In the genomic region with DNA sequence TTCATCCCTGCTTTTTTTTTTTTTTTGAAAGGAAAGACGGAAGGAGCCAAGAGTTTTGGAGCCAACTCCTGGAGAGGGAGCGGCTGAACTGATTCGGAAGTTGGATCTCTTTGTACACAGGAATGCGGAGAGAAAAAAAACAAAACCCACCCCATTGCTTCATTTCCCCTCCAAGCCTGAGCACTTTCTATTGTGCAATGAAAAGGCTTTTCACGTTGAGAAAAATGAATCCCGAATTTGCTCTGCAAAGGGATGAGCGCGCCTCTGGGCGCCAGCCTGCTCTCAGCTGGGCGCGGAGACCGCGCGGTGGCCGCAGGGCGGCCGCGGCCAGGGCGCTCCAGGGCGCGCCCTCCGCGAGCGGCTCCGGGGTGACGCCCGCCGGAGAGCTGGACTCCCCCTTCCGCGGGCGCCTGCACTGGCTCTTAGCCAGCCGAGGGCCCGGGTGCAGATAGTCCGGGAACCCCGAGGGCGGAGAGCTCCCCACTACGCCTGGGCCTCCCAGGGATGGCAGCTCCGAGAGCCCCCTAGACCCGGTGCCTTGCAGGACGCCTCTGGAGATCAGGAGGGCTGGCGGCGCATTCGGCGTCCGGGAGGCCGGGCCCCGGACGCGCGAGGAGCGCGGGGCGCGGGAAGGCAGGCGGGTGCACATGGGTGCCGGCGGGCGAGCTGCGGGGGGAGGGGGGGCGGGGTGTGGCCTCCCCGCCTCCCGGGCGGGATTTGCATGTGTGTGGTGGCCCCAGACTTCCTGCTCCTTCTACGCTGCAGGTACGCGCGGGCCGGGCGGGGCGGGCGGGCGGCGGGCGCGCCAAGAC, we compare ENCODE assay signal across 1 cellular context.
TF ChIP-seq lines count a peak whose summit lies in the region.

A gene (plus strand): TSS at position 739 of the 812 bp plus-strand sequence. CDS start 281 bp downstream, outside the sequence.

TF ChIP-seq in K562, 482 proteins besides CTCF, POLR2A, EP300 and RAD21 (continued from another document and continues in another):
- TF ChIP-seq, protein P1, sequence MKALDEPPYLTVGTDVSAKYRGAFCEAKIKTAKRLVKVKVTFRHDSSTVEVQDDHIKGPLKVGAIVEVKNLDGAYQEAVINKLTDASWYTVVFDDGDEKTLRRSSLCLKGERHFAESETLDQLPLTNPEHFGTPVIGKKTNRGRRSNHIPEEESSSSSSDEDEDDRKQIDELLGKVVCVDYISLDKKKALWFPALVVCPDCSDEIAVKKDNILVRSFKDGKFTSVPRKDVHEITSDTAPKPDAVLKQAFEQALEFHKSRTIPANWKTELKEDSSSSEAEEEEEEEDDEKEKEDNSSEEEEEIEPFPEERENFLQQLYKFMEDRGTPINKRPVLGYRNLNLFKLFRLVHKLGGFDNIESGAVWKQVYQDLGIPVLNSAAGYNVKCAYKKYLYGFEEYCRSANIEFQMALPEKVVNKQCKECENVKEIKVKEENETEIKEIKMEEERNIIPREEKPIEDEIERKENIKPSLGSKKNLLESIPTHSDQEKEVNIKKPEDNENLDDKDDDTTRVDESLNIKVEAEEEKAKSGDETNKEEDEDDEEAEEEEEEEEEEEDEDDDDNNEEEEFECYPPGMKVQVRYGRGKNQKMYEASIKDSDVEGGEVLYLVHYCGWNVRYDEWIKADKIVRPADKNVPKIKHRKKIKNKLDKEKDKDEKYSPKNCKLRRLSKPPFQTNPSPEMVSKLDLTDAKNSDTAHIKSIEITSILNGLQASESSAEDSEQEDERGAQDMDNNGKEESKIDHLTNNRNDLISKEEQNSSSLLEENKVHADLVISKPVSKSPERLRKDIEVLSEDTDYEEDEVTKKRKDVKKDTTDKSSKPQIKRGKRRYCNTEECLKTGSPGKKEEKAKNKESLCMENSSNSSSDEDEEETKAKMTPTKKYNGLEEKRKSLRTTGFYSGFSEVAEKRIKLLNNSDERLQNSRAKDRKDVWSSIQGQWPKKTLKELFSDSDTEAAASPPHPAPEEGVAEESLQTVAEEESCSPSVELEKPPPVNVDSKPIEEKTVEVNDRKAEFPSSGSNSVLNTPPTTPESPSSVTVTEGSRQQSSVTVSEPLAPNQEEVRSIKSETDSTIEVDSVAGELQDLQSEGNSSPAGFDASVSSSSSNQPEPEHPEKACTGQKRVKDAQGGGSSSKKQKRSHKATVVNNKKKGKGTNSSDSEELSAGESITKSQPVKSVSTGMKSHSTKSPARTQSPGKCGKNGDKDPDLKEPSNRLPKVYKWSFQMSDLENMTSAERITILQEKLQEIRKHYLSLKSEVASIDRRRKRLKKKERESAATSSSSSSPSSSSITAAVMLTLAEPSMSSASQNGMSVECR (CRISPR knock-in tag; IDR thresholded peaks at IDR 0.05) = no peak; the same call in none of the 2 replicates
- 0 out of 4 replicates have a peak, but pooled peaks of 1 of the 2 experiments have one; percentile 67 for TF ChIP-seq MAZ (CRISPR knock-in tag; conservative IDR thresholded peaks at IDR 0.05 in 1 of 2, IDR thresholded peaks at IDR 0.05 in 1 of 2)
- TF ChIP-seq, protein P2, sequence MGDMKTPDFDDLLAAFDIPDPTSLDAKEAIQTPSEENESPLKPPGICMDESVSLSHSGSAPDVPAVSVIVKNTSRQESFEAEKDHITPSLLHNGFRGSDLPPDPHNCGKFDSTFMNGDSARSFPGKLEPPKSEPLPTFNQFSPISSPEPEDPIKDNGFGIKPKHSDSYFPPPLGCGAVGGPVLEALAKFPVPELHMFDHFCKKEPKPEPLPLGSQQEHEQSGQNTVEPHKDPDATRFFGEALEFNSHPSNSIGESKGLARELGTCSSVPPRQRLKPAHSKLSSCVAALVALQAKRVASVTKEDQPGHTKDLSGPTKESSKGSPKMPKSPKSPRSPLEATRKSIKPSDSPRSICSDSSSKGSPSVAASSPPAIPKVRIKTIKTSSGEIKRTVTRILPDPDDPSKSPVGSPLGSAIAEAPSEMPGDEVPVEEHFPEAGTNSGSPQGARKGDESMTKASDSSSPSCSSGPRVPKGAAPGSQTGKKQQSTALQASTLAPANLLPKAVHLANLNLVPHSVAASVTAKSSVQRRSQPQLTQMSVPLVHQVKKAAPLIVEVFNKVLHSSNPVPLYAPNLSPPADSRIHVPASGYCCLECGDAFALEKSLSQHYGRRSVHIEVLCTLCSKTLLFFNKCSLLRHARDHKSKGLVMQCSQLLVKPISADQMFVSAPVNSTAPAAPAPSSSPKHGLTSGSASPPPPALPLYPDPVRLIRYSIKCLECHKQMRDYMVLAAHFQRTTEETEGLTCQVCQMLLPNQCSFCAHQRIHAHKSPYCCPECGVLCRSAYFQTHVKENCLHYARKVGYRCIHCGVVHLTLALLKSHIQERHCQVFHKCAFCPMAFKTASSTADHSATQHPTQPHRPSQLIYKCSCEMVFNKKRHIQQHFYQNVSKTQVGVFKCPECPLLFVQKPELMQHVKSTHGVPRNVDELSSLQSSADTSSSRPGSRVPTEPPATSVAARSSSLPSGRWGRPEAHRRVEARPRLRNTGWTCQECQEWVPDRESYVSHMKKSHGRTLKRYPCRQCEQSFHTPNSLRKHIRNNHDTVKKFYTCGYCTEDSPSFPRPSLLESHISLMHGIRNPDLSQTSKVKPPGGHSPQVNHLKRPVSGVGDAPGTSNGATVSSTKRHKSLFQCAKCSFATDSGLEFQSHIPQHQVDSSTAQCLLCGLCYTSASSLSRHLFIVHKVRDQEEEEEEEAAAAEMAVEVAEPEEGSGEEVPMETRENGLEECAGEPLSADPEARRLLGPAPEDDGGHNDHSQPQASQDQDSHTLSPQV (IDR thresholded peaks at IDR 0.05) = 0 out of 2 replicates have a peak, but pooled peaks have one; percentile 28
- TF ChIP-seq, protein P3, sequence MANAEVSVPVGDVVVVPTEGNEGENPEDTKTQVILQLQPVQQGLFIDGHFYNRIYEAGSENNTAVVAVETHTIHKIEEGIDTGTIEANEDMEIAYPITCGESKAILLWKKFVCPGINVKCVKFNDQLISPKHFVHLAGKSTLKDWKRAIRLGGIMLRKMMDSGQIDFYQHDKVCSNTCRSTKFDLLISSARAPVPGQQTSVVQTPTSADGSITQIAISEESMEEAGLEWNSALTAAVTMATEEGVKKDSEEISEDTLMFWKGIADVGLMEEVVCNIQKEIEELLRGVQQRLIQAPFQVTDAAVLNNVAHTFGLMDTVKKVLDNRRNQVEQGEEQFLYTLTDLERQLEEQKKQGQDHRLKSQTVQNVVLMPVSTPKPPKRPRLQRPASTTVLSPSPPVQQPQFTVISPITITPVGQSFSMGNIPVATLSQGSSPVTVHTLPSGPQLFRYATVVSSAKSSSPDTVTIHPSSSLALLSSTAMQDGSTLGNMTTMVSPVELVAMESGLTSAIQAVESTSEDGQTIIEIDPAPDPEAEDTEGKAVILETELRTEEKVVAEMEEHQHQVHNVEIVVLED (CRISPR knock-in tag; IDR thresholded peaks at IDR 0.05) = no peak
- TF ChIP-seq, protein P4, sequence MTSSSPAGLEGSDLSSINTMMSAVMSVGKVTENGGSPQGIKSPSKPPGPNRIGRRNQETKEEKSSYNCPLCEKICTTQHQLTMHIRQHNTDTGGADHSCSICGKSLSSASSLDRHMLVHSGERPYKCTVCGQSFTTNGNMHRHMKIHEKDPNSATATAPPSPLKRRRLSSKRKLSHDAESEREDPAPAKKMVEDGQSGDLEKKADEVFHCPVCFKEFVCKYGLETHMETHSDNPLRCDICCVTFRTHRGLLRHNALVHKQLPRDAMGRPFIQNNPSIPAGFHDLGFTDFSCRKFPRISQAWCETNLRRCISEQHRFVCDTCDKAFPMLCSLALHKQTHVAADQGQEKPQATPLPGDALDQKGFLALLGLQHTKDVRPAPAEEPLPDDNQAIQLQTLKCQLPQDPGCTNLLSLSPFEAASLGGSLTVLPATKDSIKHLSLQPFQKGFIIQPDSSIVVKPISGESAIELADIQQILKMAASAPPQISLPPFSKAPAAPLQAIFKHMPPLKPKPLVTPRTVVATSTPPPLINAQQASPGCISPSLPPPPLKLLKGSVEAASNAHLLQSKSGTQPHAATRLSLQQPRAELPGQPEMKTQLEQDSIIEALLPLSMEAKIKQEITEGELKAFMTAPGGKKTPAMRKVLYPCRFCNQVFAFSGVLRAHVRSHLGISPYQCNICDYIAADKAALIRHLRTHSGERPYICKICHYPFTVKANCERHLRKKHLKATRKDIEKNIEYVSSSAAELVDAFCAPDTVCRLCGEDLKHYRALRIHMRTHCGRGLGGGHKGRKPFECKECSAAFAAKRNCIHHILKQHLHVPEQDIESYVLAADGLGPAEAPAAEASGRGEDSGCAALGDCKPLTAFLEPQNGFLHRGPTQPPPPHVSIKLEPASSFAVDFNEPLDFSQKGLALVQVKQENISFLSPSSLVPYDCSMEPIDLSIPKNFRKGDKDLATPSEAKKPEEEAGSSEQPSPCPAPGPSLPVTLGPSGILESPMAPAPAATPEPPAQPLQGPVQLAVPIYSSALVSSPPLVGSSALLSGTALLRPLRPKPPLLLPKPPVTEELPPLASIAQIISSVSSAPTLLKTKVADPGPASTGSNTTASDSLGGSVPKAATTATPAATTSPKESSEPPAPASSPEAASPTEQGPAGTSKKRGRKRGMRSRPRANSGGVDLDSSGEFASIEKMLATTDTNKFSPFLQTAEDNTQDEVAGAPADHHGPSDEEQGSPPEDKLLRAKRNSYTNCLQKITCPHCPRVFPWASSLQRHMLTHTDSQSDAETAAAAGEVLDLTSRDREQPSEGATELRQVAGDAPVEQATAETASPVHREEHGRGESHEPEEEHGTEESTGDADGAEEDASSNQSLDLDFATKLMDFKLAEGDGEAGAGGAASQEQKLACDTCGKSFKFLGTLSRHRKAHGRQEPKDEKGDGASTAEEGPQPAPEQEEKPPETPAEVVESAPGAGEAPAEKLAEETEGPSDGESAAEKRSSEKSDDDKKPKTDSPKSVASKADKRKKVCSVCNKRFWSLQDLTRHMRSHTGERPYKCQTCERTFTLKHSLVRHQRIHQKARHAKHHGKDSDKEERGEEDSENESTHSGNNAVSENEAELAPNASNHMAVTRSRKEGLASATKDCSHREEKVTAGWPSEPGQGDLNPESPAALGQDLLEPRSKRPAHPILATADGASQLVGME (CRISPR knock-in tag; IDR thresholded peaks at IDR 0.05) = no peak
- TF ChIP-seq, protein P5, sequence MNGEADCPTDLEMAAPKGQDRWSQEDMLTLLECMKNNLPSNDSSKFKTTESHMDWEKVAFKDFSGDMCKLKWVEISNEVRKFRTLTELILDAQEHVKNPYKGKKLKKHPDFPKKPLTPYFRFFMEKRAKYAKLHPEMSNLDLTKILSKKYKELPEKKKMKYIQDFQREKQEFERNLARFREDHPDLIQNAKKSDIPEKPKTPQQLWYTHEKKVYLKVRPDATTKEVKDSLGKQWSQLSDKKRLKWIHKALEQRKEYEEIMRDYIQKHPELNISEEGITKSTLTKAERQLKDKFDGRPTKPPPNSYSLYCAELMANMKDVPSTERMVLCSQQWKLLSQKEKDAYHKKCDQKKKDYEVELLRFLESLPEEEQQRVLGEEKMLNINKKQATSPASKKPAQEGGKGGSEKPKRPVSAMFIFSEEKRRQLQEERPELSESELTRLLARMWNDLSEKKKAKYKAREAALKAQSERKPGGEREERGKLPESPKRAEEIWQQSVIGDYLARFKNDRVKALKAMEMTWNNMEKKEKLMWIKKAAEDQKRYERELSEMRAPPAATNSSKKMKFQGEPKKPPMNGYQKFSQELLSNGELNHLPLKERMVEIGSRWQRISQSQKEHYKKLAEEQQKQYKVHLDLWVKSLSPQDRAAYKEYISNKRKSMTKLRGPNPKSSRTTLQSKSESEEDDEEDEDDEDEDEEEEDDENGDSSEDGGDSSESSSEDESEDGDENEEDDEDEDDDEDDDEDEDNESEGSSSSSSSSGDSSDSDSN (IDR thresholded peaks at IDR 0.05; ENCODE audit: borderline replicate concordance in 1 of 2, low read depth in 2 of 2, low read length in 2 of 2) = peak; percentile 18 to 26; a peak in 2 of 4 replicates
- TF ChIP-seq NR2C2 (CRISPR knock-in tag; IDR thresholded peaks at IDR 0.05) = no peak
- no peak for TF ChIP-seq NR2C2 (tag; IDR thresholded peaks at IDR 0.05)
- TF ChIP-seq ZNF143 (CRISPR knock-in tag; IDR thresholded peaks at IDR 0.05) = 0 out of 2 replicates have a peak, but pooled peaks have one; percentile 17
- peak; percentile 87 for TF ChIP-seq MTA3 (IDR thresholded peaks at IDR 0.05; ENCODE audit: borderline replicate concordance)
- 0 out of 2 replicates have a peak, but pooled peaks have one; percentile 46 for TF ChIP-seq XRCC5 (IDR thresholded peaks at IDR 0.05; ENCODE audit: low read depth, low read length)
- TF ChIP-seq, protein P6, sequence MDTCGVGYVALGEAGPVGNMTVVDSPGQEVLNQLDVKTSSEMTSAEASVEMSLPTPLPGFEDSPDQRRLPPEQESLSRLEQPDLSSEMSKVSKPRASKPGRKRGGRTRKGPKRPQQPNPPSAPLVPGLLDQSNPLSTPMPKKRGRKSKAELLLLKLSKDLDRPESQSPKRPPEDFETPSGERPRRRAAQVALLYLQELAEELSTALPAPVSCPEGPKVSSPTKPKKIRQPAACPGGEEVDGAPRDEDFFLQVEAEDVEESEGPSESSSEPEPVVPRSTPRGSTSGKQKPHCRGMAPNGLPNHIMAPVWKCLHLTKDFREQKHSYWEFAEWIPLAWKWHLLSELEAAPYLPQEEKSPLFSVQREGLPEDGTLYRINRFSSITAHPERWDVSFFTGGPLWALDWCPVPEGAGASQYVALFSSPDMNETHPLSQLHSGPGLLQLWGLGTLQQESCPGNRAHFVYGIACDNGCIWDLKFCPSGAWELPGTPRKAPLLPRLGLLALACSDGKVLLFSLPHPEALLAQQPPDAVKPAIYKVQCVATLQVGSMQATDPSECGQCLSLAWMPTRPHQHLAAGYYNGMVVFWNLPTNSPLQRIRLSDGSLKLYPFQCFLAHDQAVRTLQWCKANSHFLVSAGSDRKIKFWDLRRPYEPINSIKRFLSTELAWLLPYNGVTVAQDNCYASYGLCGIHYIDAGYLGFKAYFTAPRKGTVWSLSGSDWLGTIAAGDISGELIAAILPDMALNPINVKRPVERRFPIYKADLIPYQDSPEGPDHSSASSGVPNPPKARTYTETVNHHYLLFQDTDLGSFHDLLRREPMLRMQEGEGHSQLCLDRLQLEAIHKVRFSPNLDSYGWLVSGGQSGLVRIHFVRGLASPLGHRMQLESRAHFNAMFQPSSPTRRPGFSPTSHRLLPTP (IDR thresholded peaks at IDR 0.05; ENCODE audit: borderline replicate concordance, extremely low read depth, insufficient read length) = no peak
- peak; percentile 63 for TF ChIP-seq TAF1 (IDR thresholded peaks at IDR 0.05; ENCODE audit: control insufficient read depth, extremely low read depth, insufficient read depth, low read length, severe bottlenecking)
- no peak for TF ChIP-seq ZNF436 (CRISPR knock-in tag; IDR thresholded peaks at IDR 0.05)
- TF ChIP-seq, protein P7, sequence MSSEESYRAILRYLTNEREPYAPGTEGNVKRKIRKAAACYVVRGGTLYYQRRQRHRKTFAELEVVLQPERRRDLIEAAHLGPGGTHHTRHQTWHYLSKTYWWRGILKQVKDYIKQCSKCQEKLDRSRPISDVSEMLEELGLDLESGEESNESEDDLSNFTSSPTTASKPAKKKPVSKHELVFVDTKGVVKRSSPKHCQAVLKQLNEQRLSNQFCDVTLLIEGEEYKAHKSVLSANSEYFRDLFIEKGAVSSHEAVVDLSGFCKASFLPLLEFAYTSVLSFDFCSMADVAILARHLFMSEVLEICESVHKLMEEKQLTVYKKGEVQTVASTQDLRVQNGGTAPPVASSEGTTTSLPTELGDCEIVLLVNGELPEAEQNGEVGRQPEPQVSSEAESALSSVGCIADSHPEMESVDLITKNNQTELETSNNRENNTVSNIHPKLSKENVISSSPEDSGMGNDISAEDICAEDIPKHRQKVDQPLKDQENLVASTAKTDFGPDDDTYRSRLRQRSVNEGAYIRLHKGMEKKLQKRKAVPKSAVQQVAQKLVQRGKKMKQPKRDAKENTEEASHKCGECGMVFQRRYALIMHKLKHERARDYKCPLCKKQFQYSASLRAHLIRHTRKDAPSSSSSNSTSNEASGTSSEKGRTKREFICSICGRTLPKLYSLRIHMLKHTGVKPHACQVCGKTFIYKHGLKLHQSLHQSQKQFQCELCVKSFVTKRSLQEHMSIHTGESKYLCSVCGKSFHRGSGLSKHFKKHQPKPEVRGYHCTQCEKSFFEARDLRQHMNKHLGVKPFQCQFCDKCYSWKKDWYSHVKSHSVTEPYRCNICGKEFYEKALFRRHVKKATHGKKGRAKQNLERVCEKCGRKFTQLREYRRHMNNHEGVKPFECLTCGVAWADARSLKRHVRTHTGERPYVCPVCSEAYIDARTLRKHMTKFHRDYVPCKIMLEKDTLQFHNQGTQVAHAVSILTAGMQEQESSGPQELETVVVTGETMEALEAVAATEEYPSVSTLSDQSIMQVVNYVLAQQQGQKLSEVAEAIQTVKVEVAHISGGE (CRISPR knock-in tag; IDR thresholded peaks at IDR 0.05) = peak in 1 of 3 experiments; percentile 25; a peak in 1 of 6 replicates
- peak; percentile 90 for TF ChIP-seq KDM2B (CRISPR knock-in tag; IDR thresholded peaks at IDR 0.05)
- TF ChIP-seq HDAC6 (IDR thresholded peaks at IDR 0.05; ENCODE audit: low read depth, low read length) = peak; percentile 40; the same call in 1 of the 2 replicates
